8 cellular contexts compared by ENCODE assay signal in genomic region chr10:37976880-37977203, GRCh38. TPM values are rescaled to one million over a fixed set of nuclear protein-coding genes. Genes with fewer than 3 reads are reported as not detected.
DNase-seq lines count a peak whose midpoint lies in the region; ATAC-seq and TF ChIP-seq lines count a peak whose summit lies in the region.

No MANE protein-coding gene starts in this region.

- H3K9me3 ChIP-seq in OCI-LY7 (ENCODE audit: low read length) (peaks cover 9% of the 10 kb centered on the region; the same call in 1 of the 2 replicates), sigmoid colon (no peaks in the 10 kb centered on the region)

- H3K79me2 ChIP-seq in OCI-LY7 (ENCODE audit: insufficient read depth, low read depth, low read length) = peaks cover 3% of the 10 kb centered on the region; the same call in 1 of the 2 replicates

- H3K4me1 ChIP-seq in OCI-LY7 (ENCODE audit: insufficient read depth, low read length, poor library complexity, severe bottlenecking) = peaks cover 17% of the 10 kb centered on the region
- peaks cover 0 to 20% (median 11%) of the 10 kb centered on the region in 4 donors for H3K4me1 ChIP-seq in sigmoid colon

- H2AFZ ChIP-seq in OCI-LY7 (ENCODE audit: low read length) = peak overlapping the region; percentile 89

- 1 to 4% methylated on average over 9 of the region's 9 CpGs for WGBS in sigmoid colon, 2 donors

- peak; percentile 63; the same call in 1 of the 2 replicates for TF ChIP-seq CTCF in OCI-LY7 (conservative IDR thresholded peaks at IDR 0.05; ENCODE audit: low read length)
- no peak for TF ChIP-seq CTCF in sigmoid colon (IDR thresholded peaks at IDR 0.05)

- intact Hi-C loops in OCI-LY7 (cut with micrococcal nuclease; ENCODE audit: unreplicated experiment) (loop anchor here (1.0 to 5.0 kb wide), 5 partner anchors 33 to 426 kb away; partner anchors contain the start of genes ZNF248, ZNF33A and ZNF37A), sigmoid colon (cut with DNase I) (loop anchor here (1.0 to 2.0 kb wide), 3 partner anchors 33 to 120 kb away; partner anchors contain the start of genes ZNF248, ZNF33A and ZNF37A)

- H3K4me3 ChIP-seq in OCI-LY7 (ENCODE audit: low read depth, low read length, poor library complexity, severe bottlenecking) (peak overlapping the region; percentile 58), sigmoid colon (peak overlapping the region; percentile 80 to 99 (median 88))

- H3K27ac ChIP-seq in OCI-LY7 (ENCODE audit: low read depth, low read length, poor library complexity, severe bottlenecking) (no peak overlapping the region), sigmoid colon (peak overlapping the region; percentile 99 to 100 (median 100))

- CTCF ChIA-PET in OCI-LY7 (lab: Charles Lee; ENCODE audit: unreplicated experiment) = interaction anchor here (0.5 to 0.8 kb wide), 3 partner anchors 10 to 118 kb away, joined by 3 to 5 read pairs (median 3); no protein-coding TSS in a partner anchor
- CTCF ChIA-PET in HEK293T (lab: Yijun Ruan, JAX) = interaction anchor here (0.6 kb wide), 1 partner anchor 301 kb away, joined by 3 read pairs; no protein-coding TSS in a partner anchor

- H3K27me3 ChIP-seq in sigmoid colon = no peaks in the 10 kb centered on the region

- no TSS peak for BruUV-seq in OCI-LY7 (replicated peaks; lab: Mats Ljungman, UMichigan)

- H4K20me1 ChIP-seq in OCI-LY7 (ENCODE audit: insufficient read depth, low read length) = no peaks in the 10 kb centered on the region

- TF ChIP-seq EP300 in sigmoid colon (IDR thresholded peaks at IDR 0.05) = no peak

- peak; percentile 4 for TF ChIP-seq POLR2A in erythroblast (IDR thresholded peaks at IDR 0.05; ENCODE audit: low read length)
- TF ChIP-seq POLR2A in sigmoid colon (IDR thresholded peaks at IDR 0.05) = no peak

- ATAC-seq in GM18511 (IDR thresholded peaks at IDR 0.05; ENCODE audit: unreplicated experiment) (peak; percentile 0), GM19467 (IDR thresholded peaks at IDR 0.05; ENCODE audit: unreplicated experiment) (no peak)

- H3K36me3 ChIP-seq in OCI-LY7 (ENCODE audit: insufficient read depth, low read length) (no peaks in the 10 kb centered on the region), sigmoid colon (no peaks in the 10 kb centered on the region)

- peak overlapping the region; percentile 63 for H3K4me2 ChIP-seq in OCI-LY7 (ENCODE audit: low read length)

- DNase-seq in OCI-LY7 (ENCODE audit: low spot score) = no peak
- DNase-seq in erythroblast (lab: John Stamatoyannopoulos, UW) = no peak
- no peak for DNase-seq in sigmoid colon
- DNase-seq in HEK293T (ENCODE audit: extremely low spot score) = no peak
- DNase-seq in SKM-1 (lab: John Stamatoyannopoulos, UW; ENCODE audit: unreplicated experiment) = no peak
- DNase-seq in stimulated activated naive CD4-positive, alpha-beta T cell (lab: John Stamatoyannopoulos, UW) = no peak

- POLR2A ChIA-PET in OCI-LY7 (lab: Charles Lee) (interaction anchor here (0.6 to 2.0 kb wide), 9 partner anchors 9 to 1398 kb away, joined by 3 to 7 read pairs (median 4); partner anchors contain the start of gene ZNF33A), HEK293T (lab: Yijun Ruan, JAX) (interaction anchor here (0.7 to 2.1 kb wide), 2 partner anchors 33 to 53 kb away, joined by 3 to 12 read pairs; partner anchors contain the start of gene ZNF33A)

- no peaks in the 10 kb centered on the region for H3K9me2 ChIP-seq in OCI-LY7 (ENCODE audit: insufficient read depth, low read length)

TF ChIP-seq in HEK293T, 16 proteins besides CTCF, POLR2A, EP300 and RAD21:
- TF ChIP-seq SP1 (IDR thresholded peaks at IDR 0.05) = no peak
- TF ChIP-seq PKNOX1 (IDR thresholded peaks at IDR 0.05) = no peak
- TF ChIP-seq CTBP1 (IDR thresholded peaks at IDR 0.05; ENCODE audit: borderline replicate concordance) = no peak
- TF ChIP-seq ARNT (IDR thresholded peaks at IDR 0.05) = no peak
- TF ChIP-seq HDGF (IDR thresholded peaks at IDR 0.05; ENCODE audit: borderline replicate concordance) = no peak
- TF ChIP-seq FOXA1 (IDR thresholded peaks at IDR 0.05) = no peak
- TF ChIP-seq ZNF384 (IDR thresholded peaks at IDR 0.05) = no peak
- no peak for TF ChIP-seq SUZ12 (IDR thresholded peaks at IDR 0.05)
- TF ChIP-seq FOXM1 (IDR thresholded peaks at IDR 0.05; ENCODE audit: borderline replicate concordance) = no peak
- no peak for TF ChIP-seq FOXK2 (IDR thresholded peaks at IDR 0.05)
- TF ChIP-seq ELF4 (IDR thresholded peaks at IDR 0.05) = no peak
- no peak for TF ChIP-seq NFRKB (IDR thresholded peaks at IDR 0.05)
- no peak for TF ChIP-seq BHLHE40 (IDR thresholded peaks at IDR 0.05; ENCODE audit: borderline replicate concordance)

RNA-seq across cellular contexts. Expression of gene ZNF25, which starts 0.4 kb away (rescaled TPM):
- 2.2 and 2.4 TPM in 2 replicates for total RNA-seq in OCI-LY7 (2014; rRNA removed; shearing (Covaris generic))
- total RNA-seq in OCI-LY7 (2022) = 3.2 and 3.8 TPM in 2 replicates
- total RNA-seq in sigmoid colon = 10 to 100 TPM; 20.5 to 35.7 (median 27.9) TPM
- polyA plus RNA-seq in sigmoid colon = 1 to 10 TPM; 2.1 to 4.2 (median 3.5) TPM

RNA-seq across cellular contexts. Expression of gene ZNF33A, which starts 33.6 kb away (rescaled TPM):
- 31.2 and 39.8 TPM in 2 replicates for total RNA-seq in OCI-LY7 (2014; rRNA removed; shearing (Covaris generic))
- 40.1 and 40.2 TPM in 2 replicates for total RNA-seq in OCI-LY7 (2022)
- 10 to 100 TPM; 30.9 to 35.5 (median 33.4) TPM for total RNA-seq in sigmoid colon
- polyA plus RNA-seq in sigmoid colon = 10 to 100 TPM in 2 of 3 donors, 1 to 10 TPM in 1; 8.4 to 12.8 (median 11.1) TPM

Comparison
In these comparisons a context has a peak if more than half of its experiments do, and no peak if none do; other contexts are left out.
1. RNA of gene ZNF25, which starts 0.4 kb away (total RNA-seq): 20.5 to 35.7 TPM in sigmoid colon; 2.2 to 3.8 TPM in OCI-LY7; every median in the first group is over 4 times any median in the second.